In the genomic region with DNA sequence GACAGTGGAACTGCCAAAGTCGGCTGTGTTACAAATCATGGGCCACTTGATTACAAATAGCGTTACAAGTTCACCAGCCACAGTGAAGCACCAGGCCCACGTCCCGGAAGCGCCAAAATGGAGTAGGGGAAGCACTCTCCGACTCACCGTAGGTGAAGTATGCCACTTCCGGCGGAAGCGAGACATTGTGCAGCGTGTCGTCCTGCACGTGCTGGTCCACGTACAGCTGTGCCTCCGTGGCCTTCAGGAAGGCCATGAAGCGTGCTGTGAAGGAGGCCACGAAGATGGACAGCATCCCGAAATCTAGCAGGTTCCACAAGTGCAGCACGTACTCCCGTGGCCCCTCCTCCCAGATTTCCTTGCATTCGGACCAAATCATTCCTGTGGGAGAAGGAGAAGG, we compare ENCODE assay signal across 31 cellular contexts. TPM values are rescaled to one million over a fixed set of nuclear protein-coding genes. Genes with fewer than 3 reads are reported as not detected.
"Had no signal": no experiment of that assay in that cellular context is flagged by ENCODE, and none has a peak within 500 bp of the region (broad histone marks: within the 10 kb centered on the region; RNA-seq: fewer than 3 reads in every experiment).

No MANE protein-coding gene starts in this region.

- H3K36me3 ChIP-seq: gastrocnemius medialis, lower lobe of right lung, ovary, sigmoid colon, stomach, tibial nerve, upper lobe of right lung, uterus had no signal

- H3K9me3 Mint-ChIP-seq: dendritic cell treated with granulocyte-macrophage colony-stimulating factor and Interleukin-4, amounts not matched to agents 40 ng/mL and 50 ng/mL, for 4 days; endodermal cell; naive thymus-derived CD8-positive, alpha-beta T cell; stimulated activated effector memory CD8-positive, alpha-beta T cell treated with anti-CD3 and anti-CD28 coated beads, Interleukin-12 subunit alpha, Interleukin-12 subunit beta, amount 100 ng/mL, for 72 hours had no signal

- H3K27me3 ChIP-seq: gastrocnemius medialis, ovary, sigmoid colon, stomach, tibial nerve, uterus had no signal

- H3K4me1 Mint-ChIP-seq: endodermal cell; naive thymus-derived CD8-positive, alpha-beta T cell; stimulated activated effector memory CD8-positive, alpha-beta T cell treated with anti-CD3 and anti-CD28 coated beads, Interleukin-12 subunit alpha, Interleukin-12 subunit beta, amount 100 ng/mL, for 72 hours had no signal

- H3K4me3 ChIP-seq: gastrocnemius medialis, lower lobe of right lung, ovary, psoas muscle, sigmoid colon, stomach, tibial nerve, upper lobe of right lung, uterus had no signal

- H3K4me3 Mint-ChIP-seq: dendritic cell treated with granulocyte-macrophage colony-stimulating factor and Interleukin-4, amounts not matched to agents 40 ng/mL and 50 ng/mL, for 4 days; endodermal cell; naive thymus-derived CD8-positive, alpha-beta T cell; nephron progenitor cell; stimulated activated effector memory CD8-positive, alpha-beta T cell treated with anti-CD3 and anti-CD28 coated beads, Interleukin-12 subunit alpha, Interleukin-12 subunit beta, amount 100 ng/mL, for 72 hours had no signal

- DNase-seq: effector CD8-positive, alpha-beta T cell; endodermal cell; foreskin fibroblast; gastrocnemius medialis; head of caudate nucleus; left ventricle myocardium superior; lower lobe of right lung; naive thymus-derived CD8-positive, alpha-beta T cell; nephron progenitor cell; nucleus accumbens; ovary; posterior cingulate gyrus; psoas muscle; right cardiac atrium; sigmoid colon; stimulated activated CD4-positive, alpha-beta T cell treated with anti-CD3 and anti-CD28 coated beads, Interleukin-2, amount 100 ng/mL, for 24 hours; stimulated activated CD4-positive, alpha-beta T cell treated with anti-CD3 and anti-CD28 coated beads, Interleukin-4, amount 100 ng/mL, for 24 hours; stimulated activated naive CD4-positive, alpha-beta T cell treated with Interleukin-2 at 50 U/mL for 16 hours; stomach; upper lobe of right lung; uterus had no signal

- H3K9me3 ChIP-seq: gastrocnemius medialis, lower lobe of right lung, ovary, psoas muscle, sigmoid colon, stomach, tibial nerve, upper lobe of right lung, uterus had no signal

- H3K27ac Mint-ChIP-seq: dendritic cell treated with granulocyte-macrophage colony-stimulating factor and Interleukin-4, amounts not matched to agents 40 ng/mL and 50 ng/mL, for 4 days; endodermal cell; naive thymus-derived CD8-positive, alpha-beta T cell; nephron progenitor cell; stimulated activated effector memory CD8-positive, alpha-beta T cell treated with anti-CD3 and anti-CD28 coated beads, Interleukin-12 subunit alpha, Interleukin-12 subunit beta, amount 100 ng/mL, for 72 hours had no signal

- H3K27ac ChIP-seq: epithelial cell of prostate, gastrocnemius medialis, lower lobe of right lung, ovary, psoas muscle, sigmoid colon, stomach, tibial nerve, upper lobe of right lung, uterus had no signal

- H3K4me1 ChIP-seq: gastrocnemius medialis, lower lobe of right lung, psoas muscle, sigmoid colon, stomach, tibial nerve, upper lobe of right lung, uterus had no signal

- H3K36me3 Mint-ChIP-seq: naive thymus-derived CD8-positive, alpha-beta T cell; stimulated activated effector memory CD8-positive, alpha-beta T cell treated with anti-CD3 and anti-CD28 coated beads, Interleukin-12 subunit alpha, Interleukin-12 subunit beta, amount 100 ng/mL, for 72 hours had no signal

RNA-seq across cellular contexts. Expression of a gene that starts 58.5 kb away (rescaled TPM):
- total RNA-seq: esophagus mucosa; glomerular endothelial cell; left ventricle myocardium superior; lower lobe of right lung; mesenteric fat pad; myocyte; naive thymus-derived CD8-positive, alpha-beta T cell; right cardiac atrium; subcutaneous adipose tissue; tibial nerve; upper lobe of right lung had no signal
- polyA plus RNA-seq: keratinocyte; naive thymus-derived CD8-positive, alpha-beta T cell; ovary; right cardiac atrium had no signal
